ENCODE assay signal across 1 cellular context in genomic region chr3:61730058-61730457, GRCh38.
TF ChIP-seq lines count a peak whose summit lies in the region.

No MANE protein-coding gene starts in this region.

TF ChIP-seq in H1, 55 proteins besides CTCF, POLR2A, EP300 and RAD21 (continued from another document):
- no peak for TF ChIP-seq TEAD4 (IDR thresholded peaks at IDR 0.05; ENCODE audit: low read depth, low read length)
- TF ChIP-seq SUZ12 (IDR thresholded peaks at IDR 0.05; ENCODE audit: low read length) = no peak
- no peak for TF ChIP-seq JUND (IDR thresholded peaks at IDR 0.05; ENCODE audit: low read length)
- no peak for TF ChIP-seq SP2 (IDR thresholded peaks at IDR 0.05; ENCODE audit: low read length)
- no peak for TF ChIP-seq SIN3A (conservative IDR thresholded peaks at IDR 0.05 in 1 of 2, IDR thresholded peaks at IDR 0.05 in 1 of 2; ENCODE audit: low read depth in 1 of 2, low read length in 2 of 2)
